1 cellular context compared by ENCODE assay signal in the genomic region with DNA sequence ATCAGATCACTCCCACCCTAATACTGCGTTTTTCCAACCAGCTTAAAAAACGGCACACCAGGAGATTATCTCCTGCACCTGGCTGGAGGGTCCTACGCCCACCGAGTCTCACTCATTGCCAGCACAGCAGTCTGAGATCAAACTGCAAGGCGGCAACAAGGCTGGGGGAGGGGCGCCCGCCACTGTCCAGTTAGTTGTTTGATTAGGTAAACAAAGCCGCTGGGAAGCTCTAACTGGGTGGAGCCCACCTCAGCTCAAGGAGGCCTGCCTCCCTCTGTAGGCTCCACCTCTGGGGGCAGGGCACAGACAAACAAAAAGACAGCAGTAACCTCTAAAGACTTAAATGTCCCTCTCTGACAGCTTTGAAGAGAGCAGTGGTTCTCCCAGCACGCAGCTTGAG.
TF ChIP-seq lines count a peak whose summit lies in the region.
"Not testable (repeated sequence)": the region's sequence is repeated elsewhere in the genome, so short reads cannot be mapped to it uniquely, and the experiment has no call there.

No MANE protein-coding gene starts in this region.

TF ChIP-seq in HepG2, 621 proteins besides CTCF, POLR2A, EP300 and RAD21 (continued from another document):
- TF ChIP-seq, protein P1, sequence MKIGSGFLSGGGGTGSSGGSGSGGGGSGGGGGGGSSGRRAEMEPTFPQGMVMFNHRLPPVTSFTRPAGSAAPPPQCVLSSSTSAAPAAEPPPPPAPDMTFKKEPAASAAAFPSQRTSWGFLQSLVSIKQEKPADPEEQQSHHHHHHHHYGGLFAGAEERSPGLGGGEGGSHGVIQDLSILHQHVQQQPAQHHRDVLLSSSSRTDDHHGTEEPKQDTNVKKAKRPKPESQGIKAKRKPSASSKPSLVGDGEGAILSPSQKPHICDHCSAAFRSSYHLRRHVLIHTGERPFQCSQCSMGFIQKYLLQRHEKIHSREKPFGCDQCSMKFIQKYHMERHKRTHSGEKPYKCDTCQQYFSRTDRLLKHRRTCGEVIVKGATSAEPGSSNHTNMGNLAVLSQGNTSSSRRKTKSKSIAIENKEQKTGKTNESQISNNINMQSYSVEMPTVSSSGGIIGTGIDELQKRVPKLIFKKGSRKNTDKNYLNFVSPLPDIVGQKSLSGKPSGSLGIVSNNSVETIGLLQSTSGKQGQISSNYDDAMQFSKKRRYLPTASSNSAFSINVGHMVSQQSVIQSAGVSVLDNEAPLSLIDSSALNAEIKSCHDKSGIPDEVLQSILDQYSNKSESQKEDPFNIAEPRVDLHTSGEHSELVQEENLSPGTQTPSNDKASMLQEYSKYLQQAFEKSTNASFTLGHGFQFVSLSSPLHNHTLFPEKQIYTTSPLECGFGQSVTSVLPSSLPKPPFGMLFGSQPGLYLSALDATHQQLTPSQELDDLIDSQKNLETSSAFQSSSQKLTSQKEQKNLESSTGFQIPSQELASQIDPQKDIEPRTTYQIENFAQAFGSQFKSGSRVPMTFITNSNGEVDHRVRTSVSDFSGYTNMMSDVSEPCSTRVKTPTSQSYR (CRISPR knock-in tag; IDR thresholded peaks at IDR 0.05; ENCODE audit: borderline replicate concordance), result peak; percentile 96
- TF ChIP-seq FOXP4 (CRISPR knock-in tag; IDR thresholded peaks at IDR 0.05) (peak; percentile 65), FOXA1 (CRISPR knock-in tag; IDR thresholded peaks at IDR 0.05) (peak; percentile 73), FOXP1 (CRISPR knock-in tag; IDR thresholded peaks at IDR 0.05) (peak; percentile 53; the same call in 1 of the 2 replicates), GATAD2A (CRISPR knock-in tag; IDR thresholded peaks at IDR 0.05) (0 out of 2 replicates have a peak, but pooled peaks have one; percentile 29), ZMYM4 (CRISPR knock-in tag; IDR thresholded peaks at IDR 0.05) (peak; percentile 36; the same call in 1 of the 2 replicates), SOX6 (CRISPR knock-in tag; IDR thresholded peaks at IDR 0.05) (peak; percentile 71)
- not testable (repeated sequence) for TF ChIP-seq FOXA1, FOXP1, SOX6 (IDR thresholded peaks at IDR 0.05)
